In the genomic region with DNA sequence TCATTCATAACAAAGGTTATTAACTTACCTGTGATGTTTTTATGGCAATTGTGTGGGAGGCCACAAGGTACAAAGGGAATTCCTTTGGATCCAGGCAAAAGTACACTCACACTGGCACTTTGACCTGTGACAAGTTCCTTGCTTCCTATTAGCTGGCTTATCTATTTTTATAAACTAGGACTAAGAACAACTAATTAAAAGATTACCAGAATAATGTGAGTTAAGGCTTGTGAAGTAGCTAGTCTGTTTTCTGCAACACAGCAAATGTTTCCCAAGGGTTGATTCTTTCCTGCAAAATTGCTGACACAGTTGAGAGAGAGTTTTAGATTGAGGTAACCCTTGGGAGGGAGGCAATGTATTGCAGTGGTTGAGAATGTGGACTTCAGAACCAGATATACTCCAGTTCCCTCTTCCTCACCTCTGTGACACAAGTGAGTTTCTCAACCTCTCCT, we compare ENCODE assay signal across 17 cellular contexts.
"Had no signal": no experiment of that assay in that cellular context is flagged by ENCODE, and none has a peak within 500 bp of the region (broad histone marks: within the 10 kb centered on the region; RNA-seq: fewer than 3 reads in every experiment).

No MANE protein-coding gene starts in this region.

- H3K27ac ChIP-seq: cardiac muscle cell, heart right ventricle, tibial artery had no signal

- H3K27me3 ChIP-seq: cardiac muscle cell, heart right ventricle, tibial artery had no signal

- ATAC-seq: heart right ventricle; left ventricle myocardium superior; naive thymus-derived CD4-positive, alpha-beta T cell; stimulated activated naive CD8-positive, alpha-beta T cell treated with anti-CD3 and anti-CD28 coated beads, Interleukin-15, amount 100 ng/mL, for 72 hours had no signal

- H3K9me3 ChIP-seq: heart right ventricle, tibial artery had no signal

- H3K4me1 ChIP-seq: heart right ventricle, tibial artery had no signal

- DNase-seq: activated CD4-positive, alpha-beta memory T cell treated with anti-CD3 and anti-CD28 coated beads for 36 hours; activated CD4-positive, alpha-beta T cell treated with anti-CD3 and anti-CD28 coated beads for 48 hours; activated effector memory CD4-positive, alpha-beta T cell treated with Interleukin-2 at 50 U/mL for 16 hours; activated naive CD4-positive, alpha-beta T cell treated with anti-CD3 and anti-CD28 coated beads for 36 hours; activated naive CD8-positive, alpha-beta T cell treated with anti-CD3 and anti-CD28 coated beads, Interleukin-2, amount 10 ng/mL, durations not matched to agents 7 days and 5 days; activated T-cell treated with anti-CD3 and anti-CD28 coated beads, Interleukin-2, amount 50 U/mL, for 48 hours; amygdala; heart right ventricle; kidney; left ventricle myocardium superior; mesenchymal stem cell; naive thymus-derived CD4-positive, alpha-beta T cell; retina; stimulated activated CD4-positive, alpha-beta T cell treated with anti-CD3 and anti-CD28 coated beads, Interleukin-12 subunit alpha, Interleukin-12 subunit beta, amount 100 ng/mL, for 4 hours; stimulated activated naive CD8-positive, alpha-beta T cell treated with anti-CD3 and anti-CD28 coated beads, Interleukin-15, amount 100 ng/mL, for 72 hours; tibial artery had no signal

- H3K36me3 ChIP-seq: cardiac muscle cell, heart right ventricle, tibial artery had no signal

- H3K4me3 ChIP-seq: cardiac muscle cell, heart right ventricle, tibial artery had no signal
